Comparison of ENCODE assay signal across 9 cellular contexts in the genomic region with DNA sequence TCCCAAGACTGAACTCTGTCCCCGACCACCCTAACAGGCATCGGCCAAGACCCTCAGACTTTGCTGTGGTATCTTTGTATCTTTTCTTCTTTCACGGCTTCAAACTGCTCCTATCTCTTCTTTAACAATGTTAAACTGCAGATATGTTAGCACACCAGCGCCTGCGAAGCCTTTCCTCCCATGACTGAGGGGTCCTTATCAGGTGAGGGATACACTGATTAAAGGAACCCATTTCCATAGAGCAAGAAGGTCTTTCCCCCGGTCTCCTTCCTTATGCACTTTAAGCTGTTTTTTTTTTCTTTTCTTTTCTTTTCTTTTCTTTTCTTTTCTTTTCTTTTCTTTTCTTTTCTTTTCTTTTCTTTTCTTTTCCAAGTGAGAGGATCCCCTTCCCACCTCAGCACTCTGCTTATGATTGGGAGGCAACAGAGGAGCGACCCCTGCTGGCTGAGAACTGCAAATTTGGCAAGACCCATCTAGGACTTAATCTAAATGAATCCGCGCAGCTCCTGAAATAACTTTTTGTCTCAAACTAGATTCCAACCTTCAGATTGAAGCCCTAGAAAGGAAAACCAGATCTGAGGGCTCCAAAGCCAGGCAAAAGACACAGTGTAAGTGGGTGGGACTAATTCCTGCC.
DNase-seq lines count a peak whose midpoint lies in the region; ATAC-seq and TF ChIP-seq lines count a peak whose summit lies in the region.
"Had no signal": no experiment of that assay in that cellular context is flagged by ENCODE, and none has a peak within 500 bp of the region (broad histone marks: within the 10 kb centered on the region; RNA-seq: fewer than 3 reads in every experiment).

No MANE protein-coding gene starts in this region.

- H3K4me3 Mint-ChIP-seq in activated naive CD4-positive, alpha-beta T cell treated with anti-CD3 and anti-CD28 coated beads for 36 hours, result no peak overlapping the region

- H3K9me3 Mint-ChIP-seq in activated naive CD4-positive, alpha-beta T cell treated with anti-CD3 and anti-CD28 coated beads for 36 hours, result no peaks in the 10 kb centered on the region

- intact Hi-C loops in activated naive CD4-positive, alpha-beta T cell treated with anti-CD3 and anti-CD28 coated beads for 36 hours (cut with micrococcal nuclease), result loop anchor here (5.0 kb wide), 1 partner anchor 693 kb away; no protein-coding TSS in a partner anchor
- intact Hi-C loops in OCI-LY7 (cut with micrococcal nuclease; ENCODE audit: unreplicated experiment) (loop anchor here (10.0 kb wide), 1 partner anchor 696 kb away; no protein-coding TSS in a partner anchor), thyroid gland (cut with DNase I) (no loop called here)

- H3K9me3 ChIP-seq in OCI-LY7 (ENCODE audit: low read length), result no peaks in the 10 kb centered on the region
- H3K9me3 ChIP-seq in thyroid gland, result no peaks in the 10 kb centered on the region

- H3K4me3 ChIP-seq in OCI-LY7 (ENCODE audit: low read depth, low read length, poor library complexity, severe bottlenecking) (no peak overlapping the region), fibroblast of pulmonary artery (replicated peaks; ENCODE audit: low read depth, low read length) (no peak overlapping the region), thyroid gland (replicated peaks in 1 of 3) (no peak overlapping the region)

- no peaks in the 10 kb centered on the region for H4K20me1 ChIP-seq in OCI-LY7 (ENCODE audit: insufficient read depth, low read length)

- H3K27me3 Mint-ChIP-seq in activated naive CD4-positive, alpha-beta T cell treated with anti-CD3 and anti-CD28 coated beads for 36 hours (ENCODE audit: low read depth), result peaks cover 2% of the 10 kb centered on the region

- DNase-seq in activated naive CD4-positive, alpha-beta T cell treated with anti-CD3 and anti-CD28 coated beads for 36 hours, result peak; percentile 33
- DNase-seq in activated naive CD4-positive, alpha-beta T cell treated with Interleukin-2 at 50 U/mL for 16 hours, result no peak
- DNase-seq in OCI-LY7 (ENCODE audit: low spot score) (peak; percentile 27), fibroblast of pulmonary artery (ENCODE audit: low read depth) (peak; percentile 72), thyroid gland (peak; percentile 2 to 9), cerebellum (ENCODE audit: low spot score) (no peak)

- H3K4me2 ChIP-seq in OCI-LY7 (ENCODE audit: low read length), result no peak overlapping the region

- H3K27ac ChIP-seq in OCI-LY7 (ENCODE audit: low read depth, low read length, poor library complexity, severe bottlenecking), result no peak overlapping the region
- no peak overlapping the region for H3K27ac ChIP-seq in thyroid gland

- H3K9me2 ChIP-seq in OCI-LY7 (ENCODE audit: insufficient read depth, low read length), result no peaks in the 10 kb centered on the region

- H3K27me3 ChIP-seq in thyroid gland, result no peaks in the 10 kb centered on the region

- no peaks in the 10 kb centered on the region for H3K36me3 Mint-ChIP-seq in activated naive CD4-positive, alpha-beta T cell treated with anti-CD3 and anti-CD28 coated beads for 36 hours (ENCODE audit: low read depth)

- no peak overlapping the region for H3K27ac Mint-ChIP-seq in activated naive CD4-positive, alpha-beta T cell treated with anti-CD3 and anti-CD28 coated beads for 36 hours

- peak; percentile 83 for TF ChIP-seq CTCF in OCI-LY7 (conservative IDR thresholded peaks at IDR 0.05; ENCODE audit: low read length)
- peak; percentile 65 for TF ChIP-seq CTCF in fibroblast of pulmonary artery (IDR thresholded peaks at IDR 0.05; ENCODE audit: low read length, missing control alignments)
- TF ChIP-seq CTCF in thyroid gland (IDR thresholded peaks at IDR 0.05), result peak in 1 of 6 experiments; percentile 16

- H3K4me1 Mint-ChIP-seq in activated naive CD4-positive, alpha-beta T cell treated with anti-CD3 and anti-CD28 coated beads for 36 hours (ENCODE audit: low read depth), result no peaks in the 10 kb centered on the region

- no peaks in the 10 kb centered on the region for H3K36me3 ChIP-seq in OCI-LY7 (ENCODE audit: insufficient read depth, low read length)
- no peaks in the 10 kb centered on the region for H3K36me3 ChIP-seq in thyroid gland

- BruUV-seq in OCI-LY7 (replicated peaks; lab: Mats Ljungman, UMichigan), result no TSS peak

- H2AFZ ChIP-seq in OCI-LY7 (ENCODE audit: low read length), result no peak overlapping the region

- H3K4me1 ChIP-seq in OCI-LY7 (ENCODE audit: insufficient read depth, low read length, poor library complexity, severe bottlenecking) (peaks cover 11% of the 10 kb centered on the region), thyroid gland (no peaks in the 10 kb centered on the region)

- H3K79me2 ChIP-seq in OCI-LY7 (ENCODE audit: insufficient read depth, low read depth, low read length), result no peaks in the 10 kb centered on the region

- POLR2A ChIA-PET in OCI-LY7 (lab: Charles Lee), result interaction anchor here (0.6 kb wide), 2 partner anchors 25 to 750 kb away, joined by 3 read pairs; no protein-coding TSS in a partner anchor

- 76 to 81% methylated on average over 9 of the region's 9 CpGs for WGBS in thyroid gland, 2 donors

- ATAC-seq in GM21576 (IDR thresholded peaks at IDR 0.05; ENCODE audit: unreplicated experiment) (no peak), GM18909 (IDR thresholded peaks at IDR 0.05; ENCODE audit: poor library complexity, unreplicated experiment) (no peak)
- ATAC-seq: esophagus mucosa had no signal

- no peak for TF ChIP-seq POLR2A in thyroid gland (IDR thresholded peaks at IDR 0.05)

- CTCF ChIA-PET in activated naive CD4-positive, alpha-beta T cell treated with anti-CD3 and anti-CD28 coated beads for 36 hours (lab: Charles Lee), result interaction anchor here (1.1 to 1.7 kb wide), 2 partner anchors 9 to 17 kb away, joined by 4 to 5 read pairs; no protein-coding TSS in a partner anchor
- CTCF ChIA-PET in OCI-LY7 (lab: Charles Lee; ENCODE audit: unreplicated experiment), result no interaction called here

Comparison
In these comparisons a context has a peak if more than half of its experiments do, and no peak if none do; other contexts are left out.
1. DNase-seq: peak in activated naive CD4-positive, alpha-beta T cell treated with anti-CD3 and anti-CD28 coated beads for 36 hours (single experiment), OCI-LY7 (single experiment), fibroblast of pulmonary artery (single experiment) and thyroid gland (2 of 2); none in activated naive CD4-positive, alpha-beta T cell treated with Interleukin-2 at 50 U/mL for 16 hours (single experiment) and cerebellum (single experiment).